In genomic region chr13:75454497-75454896, GRCh38 we compare ENCODE assay signal across 21 cellular contexts. TPM values are rescaled to one million over a fixed set of nuclear protein-coding genes. Genes with fewer than 3 reads are reported as not detected.
DNase-seq lines count a peak whose midpoint lies in the region; ATAC-seq and TF ChIP-seq lines count a peak whose summit lies in the region.
"Had no signal": no experiment of that assay in that cellular context is flagged by ENCODE, and none has a peak within 500 bp of the region (broad histone marks: within the 10 kb centered on the region; RNA-seq: fewer than 3 reads in every experiment).

No MANE protein-coding gene starts in this region.

- no peaks in the 10 kb centered on the region for H3K36me3 Mint-ChIP-seq in MCF 10A (ENCODE audit: insufficient read depth, unreplicated experiment)
- no peaks in the 10 kb centered on the region for H3K36me3 Mint-ChIP-seq in progenitor cell of endocrine pancreas (ENCODE audit: insufficient read depth)
- H3K36me3 Mint-ChIP-seq: CD8-positive, alpha-beta T cell; IgD-negative memory B cell had no signal

- TF ChIP-seq CTCF in MCF 10A (IDR thresholded peaks at IDR 0.05; ENCODE audit: unreplicated experiment) = no peak
- TF ChIP-seq CTCF in breast epithelium (IDR thresholded peaks at IDR 0.05) = no peak
- no peak for TF ChIP-seq CTCF in foreskin keratinocyte (conservative IDR thresholded peaks at IDR 0.05)
- TF ChIP-seq CTCF in progenitor cell of endocrine pancreas (IDR thresholded peaks at IDR 0.05; ENCODE audit: unreplicated experiment) = no peak
- no peak for TF ChIP-seq CTCF in GM13976 (IDR thresholded peaks at IDR 0.05; ENCODE audit: borderline replicate concordance, control extremely low read depth, extremely low read depth, insufficient read depth, missing control alignments)

- no TSS peak for BruUV-seq in MCF 10A (replicated peaks; lab: Mats Ljungman, UMichigan)

- TF ChIP-seq POLR2A in breast epithelium (IDR thresholded peaks at IDR 0.05) = no peak

- H3K9me3 Mint-ChIP-seq in MCF 10A (ENCODE audit: unreplicated experiment) (no peaks in the 10 kb centered on the region), progenitor cell of endocrine pancreas (ENCODE audit: low read depth) (no peaks in the 10 kb centered on the region)
- H3K9me3 Mint-ChIP-seq: CD8-positive, alpha-beta T cell; IgD-negative memory B cell had no signal

- DNase-seq in MCF 10A (ENCODE audit: unreplicated experiment) (peak; percentile 75), breast epithelium (ENCODE audit: low spot score in 2 of 2) (no peak), amniotic epithelial cell (ENCODE audit: low read depth) (peak; percentile 37), foreskin keratinocyte (peak; percentile 73 to 84), progenitor cell of endocrine pancreas (ENCODE audit: low spot score, unreplicated experiment) (no peak), GM13976 (ENCODE audit: low spot score) (no peak)
- DNase-seq: AML-193; C1 segment of cervical spinal cord; CD8-positive, alpha-beta T cell; GDM1; MG63; NCI-H1048; NCI-H1436 treated with DMSO at 0.1 percent for 48 hours; NCI-H2029 treated with DMSO at 0.1 percent for 48 hours; NCI-H524 treated with DMSO at 0.1 percent for 48 hours; NCI-H82; Peyer's patch; Right ventricle myocardium superior; SW 1271 had no signal

- H3K27ac Mint-ChIP-seq in MCF 10A (ENCODE audit: low read depth, unreplicated experiment) (no peak overlapping the region), progenitor cell of endocrine pancreas (no peak overlapping the region)
- H3K27ac Mint-ChIP-seq: CD8-positive, alpha-beta T cell; IgD-negative memory B cell had no signal

- H3K27ac ChIP-seq in breast epithelium (no peak overlapping the region), foreskin keratinocyte (peak overlapping the region; percentile 64)
- H3K27ac ChIP-seq: Peyer's patch had no signal

- no peak overlapping the region for H3K4me3 ChIP-seq in breast epithelium
- H3K4me3 ChIP-seq: MG63, Peyer's patch had no signal

- ATAC-seq in foreskin keratinocyte = peak; percentile 61
- no peak for ATAC-seq in GM21737 (IDR thresholded peaks at IDR 0.05; ENCODE audit: unreplicated experiment)
- ATAC-seq: CD8-positive, alpha-beta T cell had no signal

- no peaks in the 10 kb centered on the region for H3K27me3 ChIP-seq in breast epithelium
- H3K27me3 ChIP-seq in foreskin keratinocyte = no peaks in the 10 kb centered on the region
- H3K27me3 ChIP-seq: MG63, Peyer's patch had no signal

- POLR2A ChIA-PET in MCF 10A (lab: Yijun Ruan, JAX) = interaction anchor here (0.9 to 6.5 kb wide), 9 partner anchors 9 to 83 kb away, joined by 3 to 38 read pairs (median 9); partner anchors contain the start of gene TBC1D4

- in situ Hi-C loops in GM13976 (cut with MboI; ENCODE audit: low sequenced_read_pairs, unreplicated experiment) = no loop called here

- no peaks in the 10 kb centered on the region for H3K36me3 ChIP-seq in breast epithelium
- H3K36me3 ChIP-seq: MG63, Peyer's patch had no signal

- CTCF ChIA-PET in MCF 10A (lab: Yijun Ruan, JAX) = interaction anchor here (0.9 to 2.2 kb wide), 4 partner anchors 8 to 234 kb away, joined by 3 to 11 read pairs (median 6); partner anchors contain the start of gene TBC1D4

- intact Hi-C loops in MCF 10A (cut with micrococcal nuclease) (no loop called here), breast epithelium (cut with DNase I; ENCODE audit: low total_unique reads) (no loop called here)

- H3K27me3 Mint-ChIP-seq in MCF 10A (ENCODE audit: insufficient read depth, unreplicated experiment) (no peaks in the 10 kb centered on the region), progenitor cell of endocrine pancreas (no peaks in the 10 kb centered on the region)

- no peaks in the 10 kb centered on the region for H3K4me1 ChIP-seq in breast epithelium
- H3K4me1 ChIP-seq in foreskin keratinocyte = peaks cover 48% of the 10 kb centered on the region
- H3K4me1 ChIP-seq: Peyer's patch had no signal

- H3K9me3 ChIP-seq in breast epithelium = no peaks in the 10 kb centered on the region
- H3K9me3 ChIP-seq: MG63, Peyer's patch had no signal

- peaks cover 30% of the 10 kb centered on the region for H3K4me1 Mint-ChIP-seq in MCF 10A (ENCODE audit: insufficient read depth, unreplicated experiment)
- H3K4me1 Mint-ChIP-seq in progenitor cell of endocrine pancreas (ENCODE audit: low read depth) = peaks cover 5% of the 10 kb centered on the region
- H3K4me1 Mint-ChIP-seq: IgD-negative memory B cell had no signal

- H3K4me3 Mint-ChIP-seq in MCF 10A (ENCODE audit: unreplicated experiment) = no peak overlapping the region
- H3K4me3 Mint-ChIP-seq in progenitor cell of endocrine pancreas (ENCODE audit: low read depth) = no peak overlapping the region
- H3K4me3 Mint-ChIP-seq: CD8-positive, alpha-beta T cell; IgD-negative memory B cell had no signal

RNA-seq across cellular contexts. Expression of gene TBC1D4, which starts 27.5 kb away (rescaled TPM):
- total RNA-seq in MCF 10A (2022) = 6.6 and 9.3 TPM in 2 replicates
- 10 to 100 TPM; 33.3 to 52.8 (median 40.6) TPM for total RNA-seq in breast epithelium
- total RNA-seq in foreskin keratinocyte = 13.3 and 14.8 TPM in 2 replicates
- 2.4 and 3.6 TPM in 2 replicates for polyA plus RNA-seq in foreskin keratinocyte
- total RNA-seq in progenitor cell of endocrine pancreas = 13.5 and 13.7 TPM in 2 replicates

Comparison
In these comparisons a context has a peak if more than half of its experiments do, and no peak if none do; other contexts are left out.
1. DNase-seq: peak in MCF 10A (single experiment), amniotic epithelial cell (single experiment) and foreskin keratinocyte (2 of 2); none in breast epithelium (0 of 2), progenitor cell of endocrine pancreas (single experiment) and GM13976 (single experiment).